In the genomic region with DNA sequence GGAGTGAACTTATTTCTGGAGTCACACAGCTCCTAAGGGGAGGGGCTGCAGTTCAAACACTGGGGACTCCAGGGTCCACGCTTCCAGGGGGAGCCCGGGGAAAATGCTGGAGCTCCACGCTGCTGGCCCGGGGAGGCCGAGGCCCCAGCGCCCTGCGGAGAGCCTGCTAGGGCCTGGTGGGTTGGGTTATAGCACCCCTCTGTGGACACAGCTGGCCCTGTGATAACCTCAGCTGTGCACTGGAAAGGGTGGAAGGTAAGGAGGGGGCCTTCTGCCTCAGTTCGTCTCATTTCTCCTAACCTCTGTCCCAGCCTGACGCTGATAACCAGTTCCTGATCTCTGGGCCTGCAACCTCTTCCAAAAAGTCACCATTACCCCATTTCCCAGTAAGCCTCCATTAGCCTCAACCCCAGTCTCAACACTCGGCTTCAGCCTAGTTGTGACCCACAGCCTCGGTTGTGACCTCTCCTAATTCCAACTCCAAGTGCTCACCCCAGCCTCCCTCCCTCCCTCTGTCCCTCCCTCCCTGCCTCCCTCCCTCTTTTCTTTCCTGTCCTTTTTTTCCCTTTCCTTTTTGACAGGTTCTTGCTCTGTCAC, we compare ENCODE assay signal across 8 cellular contexts. TPM values are rescaled to one million over a fixed set of nuclear protein-coding genes. Genes with fewer than 3 reads are reported as not detected.
DNase-seq lines count a peak whose midpoint lies in the region; ATAC-seq and TF ChIP-seq lines count a peak whose summit lies in the region.

No MANE protein-coding gene starts in this region.

- no peak overlapping the region for H3K9ac ChIP-seq in OCI-LY1 (ENCODE audit: low read length)

- H3K27ac ChIP-seq in OCI-LY1 (ENCODE audit: low read depth, low read length, poor library complexity, severe bottlenecking) (no peak overlapping the region), adipose tissue (ENCODE audit: low read depth, low read length) (peak overlapping the region; percentile 6), heart right ventricle (peak overlapping the region; percentile 24 to 95 (median 80)), prostate gland (peak overlapping the region; percentile 85 to 99)

- H3K4me1 ChIP-seq in OCI-LY1 (ENCODE audit: insufficient read depth, low read length, severe bottlenecking) (peaks cover 26% of the 10 kb centered on the region), heart right ventricle (peaks cover 25 to 100% (median 65%) of the 10 kb centered on the region in 9 donors), prostate gland (replicated peaks) (peaks cover 24% of the 10 kb centered on the region)

- TF ChIP-seq CTCF in OCI-LY1 (IDR thresholded peaks at IDR 0.05; ENCODE audit: low read length), result peak; percentile 68
- TF ChIP-seq CTCF in heart right ventricle (IDR thresholded peaks at IDR 0.05), result peak; percentile 54 to 84 (median 77)
- TF ChIP-seq CTCF in prostate gland (IDR thresholded peaks at IDR 0.05), result peak in 3 of 4 experiments; percentile 49 to 69 (median 69)

- H3K9me3 ChIP-seq in OCI-LY1 (ENCODE audit: low read length) (no peaks in the 10 kb centered on the region), heart right ventricle (no peaks in the 10 kb centered on the region), prostate gland (no peaks in the 10 kb centered on the region)

- H4K20me1 ChIP-seq in OCI-LY1 (ENCODE audit: insufficient read depth, low read length), result no peaks in the 10 kb centered on the region

- H3K27me3 ChIP-seq in OCI-LY1 (ENCODE audit: insufficient read depth, low read length) (no peaks in the 10 kb centered on the region), heart right ventricle (peaks cover 0 to 8% (median 0%) of the 10 kb centered on the region in 7 donors), prostate gland (replicated peaks; ENCODE audit: insufficient read depth) (no peaks in the 10 kb centered on the region)

- H3K36me3 ChIP-seq in OCI-LY1 (ENCODE audit: insufficient read depth, low read length) (no peaks in the 10 kb centered on the region), heart right ventricle (peaks cover 0 to 24% (median 0%) of the 10 kb centered on the region in 9 donors), prostate gland (peaks cover 0 to under 1% of the 10 kb centered on the region in 2 donors)

- no peak overlapping the region; the same call in 1 of the 2 replicates for H3K4me2 ChIP-seq in OCI-LY1 (ENCODE audit: low read length)

- peak; percentile 66 for DNase-seq in stimulated activated CD4-positive, alpha-beta T cell treated with anti-CD3 and anti-CD28 coated beads, Interleukin-15, amount 100 ng/mL, for 24 hours
- no peak for DNase-seq in stimulated activated CD4-positive, alpha-beta T cell treated with anti-CD3 and anti-CD28 coated beads, Interleukin-12 subunit alpha, Interleukin-12 subunit beta, amount 100 ng/mL, for 4 hours
- peak; percentile 66 to 70 for DNase-seq in heart right ventricle
- DNase-seq in prostate gland (ENCODE audit: low spot score), result peak; percentile 40
- DNase-seq in NCI-H446 treated with DMSO at 0.1 percent for 48 hours (lab: John Stamatoyannopoulos, UW), result no peak

- WGBS in adipose tissue, 3 donors, result 14 to 23% (median 18%) methylated on average over 11 of the region's 11 CpGs
- WGBS in heart right ventricle, 2 donors, result 13 to 19% methylated on average over 11 of the region's 11 CpGs
- WGBS in prostate gland, result 30% methylated on average over 8 of the region's 11 CpGs

- intact Hi-C loops in heart right ventricle (cut with DNase I), result loop anchor here (2.0 to 10.0 kb wide), 13 partner anchors 164 to 396 kb away; partner anchors contain the start of genes EMC1 (in 5 of the 10), MRTO4 (in 5 of the 10) and CAPZB (in 2 of the 10)
- intact Hi-C loops in prostate gland (cut with DNase I), result loop anchor here (2.0 to 5.0 kb wide), 2 partner anchors 259 to 304 kb away; no protein-coding TSS in a partner anchor

- H3K9me2 ChIP-seq in OCI-LY1 (ENCODE audit: low read depth, low read length), result no peaks in the 10 kb centered on the region

- TF ChIP-seq POLR2A in prostate gland (IDR thresholded peaks at IDR 0.05), result no peak

- H3K4me3 ChIP-seq in OCI-LY1 (ENCODE audit: low read depth, low read length, poor library complexity, severe bottlenecking) (no peak overlapping the region), heart right ventricle (peak overlapping the region in 4 of 10 donors; percentile 16 to 23 (median 18)), prostate gland (no peak overlapping the region)

- no peak overlapping the region for H2AFZ ChIP-seq in OCI-LY1 (ENCODE audit: low read length)

- H3F3A ChIP-seq in OCI-LY1 (ENCODE audit: insufficient read depth, low read length), result no peaks in the 10 kb centered on the region

- no peaks in the 10 kb centered on the region for H3K79me2 ChIP-seq in OCI-LY1 (ENCODE audit: insufficient read depth, low read length)

- ATAC-seq in heart right ventricle, result peak; percentile 76 to 87 (median 83)
- ATAC-seq in GM18873 (IDR thresholded peaks at IDR 0.05; ENCODE audit: low FRiP score, unreplicated experiment), result no peak

RNA-seq across cellular contexts. Expression of gene NBL1, which starts 7.1 kb away (rescaled TPM):
- 100 to 1,000 TPM in 1 of 3 donors, 10 to 100 TPM in 2; 11.3 to 163 (median 85.8) TPM for polyA plus RNA-seq in adipose tissue
- 10 to 100 TPM; 18.5 to 48.7 (median 35.1) TPM for total RNA-seq in heart right ventricle
- 10 to 100 TPM; 47.9 to 48.5 TPM for polyA plus RNA-seq in heart right ventricle
- 100 to 1,000 TPM; 268 to 514 TPM for total RNA-seq in prostate gland

RNA-seq across cellular contexts. Expression of gene HTR6, which starts 13.4 kb away (rescaled TPM):
- polyA plus RNA-seq in adipose tissue, result not detected
- total RNA-seq in heart right ventricle, result not detected
- polyA plus RNA-seq in heart right ventricle, result not detected
- total RNA-seq in prostate gland, result not detected

Comparison
In these comparisons a context has a peak if more than half of its experiments do, and no peak if none do; other contexts are left out.
1. DNase-seq: peak in stimulated activated CD4-positive, alpha-beta T cell treated with anti-CD3 and anti-CD28 coated beads, Interleukin-15, amount 100 ng/mL, for 24 hours (single experiment), heart right ventricle (2 of 2) and prostate gland (single experiment); none in stimulated activated CD4-positive, alpha-beta T cell treated with anti-CD3 and anti-CD28 coated beads, Interleukin-12 subunit alpha, Interleukin-12 subunit beta, amount 100 ng/mL, for 4 hours (single experiment) and NCI-H446 treated with DMSO at 0.1 percent for 48 hours (single experiment).
2. RNA of gene NBL1, which starts 7.1 kb away (total RNA-seq): 268 to 514 TPM in prostate gland; 18.5 to 48.7 TPM in heart right ventricle; every median in the first group is over 4 times any median in the second.
3. Peak in every context shown above with its lines, with median percentiles within 50 percentile points of each other: CTCF ChIP-seq.